Comparison of ENCODE assay signal across 8 cellular contexts in the genomic region with DNA sequence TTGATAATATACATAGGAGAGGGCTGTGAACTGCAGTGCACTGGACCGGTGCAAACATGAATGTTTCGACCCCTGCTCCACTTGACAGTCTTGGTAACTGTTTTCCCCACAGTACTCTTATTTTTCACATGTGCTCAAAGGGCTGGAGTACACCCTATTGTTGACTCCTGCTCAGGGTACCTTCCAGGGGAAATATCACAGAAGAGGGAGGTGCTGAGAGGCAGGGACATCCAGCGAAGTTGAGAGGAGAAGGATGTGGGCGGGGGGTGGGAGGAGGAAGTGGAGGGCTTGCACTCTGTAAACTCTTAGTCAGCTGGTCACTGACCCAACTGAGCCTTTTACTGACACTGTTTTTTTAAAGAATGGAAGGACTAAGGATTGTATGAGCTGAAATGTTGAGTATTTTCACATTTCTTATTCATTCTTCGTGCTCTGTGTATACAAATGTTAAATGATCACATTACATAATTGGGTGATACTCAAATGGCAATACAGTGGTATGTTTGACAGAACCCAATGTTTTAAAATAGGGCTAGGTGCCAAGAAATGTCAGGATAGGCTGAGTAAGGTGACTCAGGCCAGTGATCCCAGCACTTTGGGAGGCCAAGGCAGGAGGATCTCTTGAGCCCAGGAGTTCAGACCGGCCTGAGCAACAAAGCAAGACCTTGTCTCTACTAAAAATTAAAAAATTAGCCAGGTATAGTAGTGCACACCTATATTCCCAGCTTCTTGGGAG. TPM values are rescaled to one million over a fixed set of nuclear protein-coding genes. Genes with fewer than 3 reads are reported as not detected.
DNase-seq lines count a peak whose midpoint lies in the region; ATAC-seq and TF ChIP-seq lines count a peak whose summit lies in the region.

No MANE protein-coding gene starts in this region.

- peak overlapping the region; percentile 90 for H3K27ac Mint-ChIP-seq in CD4-positive, alpha-beta T cell

- no peaks in the 10 kb centered on the region for H3K27me3 Mint-ChIP-seq in CD4-positive, alpha-beta T cell

- CTCF ChIA-PET in CD4-positive, alpha-beta T cell (lab: Charles Lee), result interaction anchor here (0.8 to 2.4 kb wide), 2 partner anchors 33 to 42 kb away, joined by 3 to 5 read pairs; no protein-coding TSS in a partner anchor

- no peaks in the 10 kb centered on the region for H3K36me3 ChIP-seq in SJSA1
- H3K36me3 ChIP-seq in thoracic aorta, result no peaks in the 10 kb centered on the region
- no peaks in the 10 kb centered on the region for H3K36me3 ChIP-seq in gastrocnemius medialis

- H3K27me3 ChIP-seq in CD4-positive, alpha-beta T cell (ENCODE audit: control insufficient read depth, insufficient read depth, low read length), result no peaks in the 10 kb centered on the region
- H3K27me3 ChIP-seq in SJSA1 (replicated peaks) (no peaks in the 10 kb centered on the region), thoracic aorta (replicated peaks; ENCODE audit: insufficient read depth) (no peaks in the 10 kb centered on the region), gastrocnemius medialis (no peaks in the 10 kb centered on the region)

- in situ Hi-C loops in gastrocnemius medialis (cut with MboI; ENCODE audit: low sequenced_read_pairs in 4 of 4), result no loop called here

- intact Hi-C loops in CD4-positive, alpha-beta T cell (cut with DNase I, micrococcal nuclease), result no loop called here
- intact Hi-C loops in cardiac septum (cut with DNase I), result no loop called here
- intact Hi-C loops in gastrocnemius medialis (cut with DNase I; ENCODE audit: low total_unique reads), result no loop called here

- peaks cover 32% of the 10 kb centered on the region for H3K36me3 Mint-ChIP-seq in CD4-positive, alpha-beta T cell (ENCODE audit: low read depth)

- H3K4me3 ChIP-seq in SJSA1 (no peak overlapping the region), thoracic aorta (no peak overlapping the region), gastrocnemius medialis (no peak overlapping the region)

- no peaks in the 10 kb centered on the region for H3K9me3 ChIP-seq in CD4-positive, alpha-beta T cell (ENCODE audit: control insufficient read depth, low read length)
- H3K9me3 ChIP-seq in SJSA1 (replicated peaks) (no peaks in the 10 kb centered on the region), thoracic aorta (no peaks in the 10 kb centered on the region), gastrocnemius medialis (no peaks in the 10 kb centered on the region)

- H3K9me3 Mint-ChIP-seq in CD4-positive, alpha-beta T cell, result no peaks in the 10 kb centered on the region

- H3K4me1 ChIP-seq in SJSA1 (replicated peaks), result peaks cover 43% of the 10 kb centered on the region
- peaks cover 13 to 22% of the 10 kb centered on the region in 2 donors for H3K4me1 ChIP-seq in thoracic aorta (ENCODE audit: control insufficient read depth in 1 of 2, low read depth in 2 of 2)
- peaks cover 15 to 25% of the 10 kb centered on the region in 2 donors for H3K4me1 ChIP-seq in gastrocnemius medialis

- H3K4me3 Mint-ChIP-seq in CD4-positive, alpha-beta T cell, result peak overlapping the region; percentile 71

- DNase-seq in CD4-positive, alpha-beta T cell, result no peak
- DNase-seq in HCEC 1CT, result peak; percentile 45
- DNase-seq in SJSA1 (ENCODE audit: low read depth in 1 of 2, low spot score in 2 of 2), result peak in 1 of 2 experiments; percentile 41
- DNase-seq in cardiac septum (ENCODE audit: low spot score), result peak; percentile 69
- no peak for DNase-seq in thoracic aorta (ENCODE audit: low spot score)
- DNase-seq in activated effector memory CD4-positive, alpha-beta T cell treated with anti-CD3 and anti-CD28 coated beads, Interleukin-2, amount 50 U/mL, for 16 hours, result no peak
- no peak for DNase-seq in gastrocnemius medialis
- DNase-seq in middle frontal gyrus (ENCODE audit: extremely low spot score, low spot score), result no peak

- peak overlapping the region; percentile 63 for H3K27ac ChIP-seq in CD4-positive, alpha-beta T cell (ENCODE audit: low read depth, low read length)
- H3K27ac ChIP-seq in SJSA1, result peak overlapping the region; percentile 55; the same call in 1 of the 2 replicates
- peak overlapping the region in 1 of 2 donors; percentile 9 for H3K27ac ChIP-seq in thoracic aorta
- peak overlapping the region in 2 of 4 donors; percentile 12 to 19 for H3K27ac ChIP-seq in gastrocnemius medialis

- POLR2A ChIA-PET in CD4-positive, alpha-beta T cell (lab: Charles Lee), result interaction anchor here (1.5 to 13.0 kb wide), 2 partner anchors 10 to 15 kb away, joined by 6 to 213 read pairs; no protein-coding TSS in a partner anchor

- H3K4me1 Mint-ChIP-seq in CD4-positive, alpha-beta T cell (ENCODE audit: low read depth), result peaks cover 99% of the 10 kb centered on the region

- peak; percentile 48 for ATAC-seq in CD4-positive, alpha-beta T cell (ENCODE audit: poor library complexity)
- peak; percentile 49 for ATAC-seq in thoracic aorta (ENCODE audit: insufficient number of reproducible peaks, low FRiP score, low read depth)
- ATAC-seq in gastrocnemius medialis, result no peak

- TF ChIP-seq POLR2A in gastrocnemius medialis (IDR thresholded peaks at IDR 0.05), result no peak

- TF ChIP-seq CTCF in CD4-positive, alpha-beta T cell (IDR thresholded peaks at IDR 0.05), result no peak
- TF ChIP-seq CTCF in thoracic aorta (IDR thresholded peaks at IDR 0.05), result no peak
- no peak for TF ChIP-seq CTCF in gastrocnemius medialis (IDR thresholded peaks at IDR 0.05 in 4 of 5, conservative IDR thresholded peaks at IDR 0.05 in 1 of 5)

RNA-seq across cellular contexts. Expression of gene INPP4A, which starts 10.0 kb away (rescaled TPM):
- 10 to 100 TPM; 86.4 to 89.2 TPM for total RNA-seq in CD4-positive, alpha-beta T cell
- 5.8 and 16.9 TPM in 2 replicates for total RNA-seq in SJSA1 (2014; rRNA removed; shearing (Covaris generic))
- 19.9 TPM for total RNA-seq in cardiac septum
- 10 to 100 TPM; 29.4 to 40.6 TPM for total RNA-seq in thoracic aorta
- 10 to 100 TPM in 3 of 4 donors, 1 to 10 TPM in 1; 9.8 to 19.6 (median 16.0) TPM for total RNA-seq in gastrocnemius medialis

Comparison
In these comparisons a context has a peak if more than half of its experiments do, and no peak if none do; other contexts are left out.
1. ATAC-seq: peak in CD4-positive, alpha-beta T cell (single experiment) and thoracic aorta (single experiment); none in gastrocnemius medialis (0 of 2).
2. DNase-seq: peak in HCEC 1CT (single experiment) and cardiac septum (single experiment); none in CD4-positive, alpha-beta T cell (0 of 10), thoracic aorta (single experiment), activated effector memory CD4-positive, alpha-beta T cell treated with anti-CD3 and anti-CD28 coated beads, Interleukin-2, amount 50 U/mL, for 16 hours (single experiment), gastrocnemius medialis (0 of 2) and middle frontal gyrus (single experiment).